8 cellular contexts compared by ENCODE assay signal in the genomic region with DNA sequence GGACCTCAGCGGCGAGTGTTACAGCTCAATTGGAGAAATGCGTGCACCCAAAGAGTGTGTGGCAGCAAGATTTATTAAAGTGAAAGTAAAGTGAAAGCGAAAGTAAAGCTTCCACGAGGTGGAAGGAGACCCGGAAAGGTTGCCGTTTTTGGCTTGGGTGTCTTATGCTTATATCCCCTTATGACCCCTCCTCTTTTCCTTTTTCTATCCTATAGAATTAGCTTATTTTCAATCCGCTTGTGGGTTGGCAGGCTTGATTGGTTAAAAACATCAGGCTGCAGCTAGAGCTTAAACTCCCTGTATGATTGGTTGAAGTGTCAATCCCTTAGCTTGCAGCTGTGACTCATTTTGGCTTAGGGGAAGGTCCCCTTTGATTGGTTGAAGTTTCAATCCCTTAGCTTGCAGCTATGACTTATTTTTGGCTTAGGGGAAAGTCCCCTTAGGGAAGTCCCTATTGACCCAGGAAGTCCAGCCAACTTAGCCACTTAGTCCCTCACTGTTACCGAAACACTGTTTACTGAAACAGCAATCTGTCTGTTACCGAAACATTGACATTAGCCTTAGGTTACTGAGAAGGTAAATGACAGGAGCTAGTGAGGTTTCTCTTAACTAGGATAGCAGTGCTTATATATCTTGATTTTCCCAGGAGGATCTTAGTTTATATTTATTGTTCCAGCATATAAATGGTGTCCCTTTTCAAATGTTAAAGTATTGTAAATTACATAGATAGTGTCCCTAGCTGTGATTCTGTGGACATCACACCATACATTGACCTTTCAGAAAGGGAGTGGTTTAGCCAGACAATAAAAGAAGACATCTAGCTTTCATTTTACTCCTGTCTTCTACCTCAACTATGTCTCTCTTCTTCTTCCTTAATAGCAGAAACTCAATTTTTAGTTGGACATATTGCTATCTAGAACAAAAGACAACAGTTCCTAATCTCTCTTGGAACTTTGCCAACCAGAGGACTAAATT.
DNase-seq lines count a peak whose midpoint lies in the region; ATAC-seq, FAIRE-seq and TF ChIP-seq lines count a peak whose summit lies in the region.

No MANE protein-coding gene starts in this region.

- ATAC-seq in GM19452 (IDR thresholded peaks at IDR 0.05; ENCODE audit: unreplicated experiment) (peak; percentile 93), HG03469 (IDR thresholded peaks at IDR 0.05; ENCODE audit: unreplicated experiment) (peak; percentile 78), K562 (no peak)

- no peak for FAIRE-seq in K562 (lab: Jason Lieb, UNC)

- H3K27ac ChIP-seq in SJSA1 = peak overlapping the region; percentile 71
- H3K27ac ChIP-seq in K562 (ENCODE audit: extremely low read depth, low read depth, low read length) = no peak overlapping the region
- no peak overlapping the region for H3K27ac ChIP-seq in suprapubic skin

- no peak overlapping the region for H2AFZ ChIP-seq in K562 (ENCODE audit: low read depth, low read length)

- H3K4me3 ChIP-seq in SJSA1 = peak overlapping the region; percentile 31
- H3K4me3 ChIP-seq in K562 = peak overlapping the region; percentile 21
- peak overlapping the region; percentile 47 for H3K4me3 ChIP-seq in suprapubic skin

- no peak overlapping the region for H3K9ac ChIP-seq in K562 (ENCODE audit: insufficient read depth in 1 of 2, low read depth in 2 of 2, low read length in 2 of 2)

- no peaks in the 10 kb centered on the region for H3K9me3 ChIP-seq in SJSA1 (replicated peaks)
- no peaks in the 10 kb centered on the region for H3K9me3 ChIP-seq in K562 (replicated peaks; ENCODE audit: control insufficient read depth, insufficient read depth, low read depth, low read length)
- H3K9me3 ChIP-seq in suprapubic skin = no peaks in the 10 kb centered on the region

- no peaks in the 10 kb centered on the region for H3K79me2 ChIP-seq in K562 (ENCODE audit: control insufficient read depth, insufficient read depth, low read length)

- no peak for TF ChIP-seq CTCF in K562 (IDR thresholded peaks at IDR 0.05 in 2 of 3, conservative IDR thresholded peaks at IDR 0.05 in 1 of 3; ENCODE audit: insufficient read depth in 2 of 3, low read depth in 1 of 3, low read length in 3 of 3)
- TF ChIP-seq CTCF in suprapubic skin (IDR thresholded peaks at IDR 0.05) = no peak

- no peaks in the 10 kb centered on the region for H3K9me1 ChIP-seq in K562 (ENCODE audit: control insufficient read depth, insufficient read depth, low read length)

- TF ChIP-seq RAD21 in K562 (CRISPR knock-in tag; conservative IDR thresholded peaks at IDR 0.05 in 1 of 2, IDR thresholded peaks at IDR 0.05 in 1 of 2) = no peak

- DNase-seq in COLO668 (lab: John Stamatoyannopoulos, UW; ENCODE audit: unreplicated experiment) (peak; percentile 44), SJSA1 (ENCODE audit: low read depth in 1 of 2, low spot score in 2 of 2) (peak; percentile 39 to 46), K562 (ENCODE audit: extremely low read depth in 1 of 4, low spot score in 3 of 4) (peak in 1 of 4 experiments; percentile 2), lung microvascular endothelial cell (ENCODE audit: low read depth in 2 of 2) (peak; percentile 39 to 49), suprapubic skin (ENCODE audit: low spot score in 2 of 2) (no peak), HPDE6-E6E7 (ENCODE audit: extremely low spot score) (no peak)

- H3K4me2 ChIP-seq in K562 (ENCODE audit: insufficient read depth, low read length) = peak overlapping the region; percentile 25; the same call in 1 of the 2 replicates

- in situ Hi-C loops in K562 (cut with MboI) = no loop called here

- no TSS peak for BruUV-seq in K562 (replicated peaks; lab: Mats Ljungman, UMichigan)

- H3K36me3 ChIP-seq in SJSA1 = no peaks in the 10 kb centered on the region
- H3K36me3 ChIP-seq in K562 (ENCODE audit: control insufficient read depth, insufficient read depth, low read length) = no peaks in the 10 kb centered on the region
- H3K36me3 ChIP-seq in suprapubic skin = no peaks in the 10 kb centered on the region

- intact Hi-C loops in K562 (cut with micrococcal nuclease) = no loop called here

- TF ChIP-seq EP300 in K562 (IDR thresholded peaks at IDR 0.05; ENCODE audit: low read length) = no peak
- no peak for TF ChIP-seq EP300 in suprapubic skin (IDR thresholded peaks at IDR 0.05)

- H3K4me1 ChIP-seq in SJSA1 (replicated peaks) (no peaks in the 10 kb centered on the region), K562 (replicated peaks in 1 of 2; ENCODE audit: control insufficient read depth in 2 of 2, insufficient read depth in 2 of 2, low read length in 2 of 2) (no peaks in the 10 kb centered on the region), suprapubic skin (no peaks in the 10 kb centered on the region)

- CTCF ChIA-PET in K562 (lab: Yijun Ruan, JAX; ENCODE audit: low intra/inter-chr PET ratio) = no interaction called here

- 0% methylated on average over 6 of the region's 10 CpGs for WGBS in K562 (ENCODE audit: insufficient coverage, low coverage, missing lambda C conversion rate)
- WGBS in suprapubic skin = 58% methylated on average over 10 of the region's 10 CpGs

- H3K27me3 ChIP-seq in SJSA1 (replicated peaks) = no peaks in the 10 kb centered on the region
- H3K27me3 ChIP-seq in K562 (ENCODE audit: control insufficient read depth in 2 of 2, insufficient read depth in 2 of 2, low read length in 2 of 2) = no peaks in the 10 kb centered on the region
- H3K27me3 ChIP-seq in suprapubic skin = no peaks in the 10 kb centered on the region

- POLR2A ChIA-PET in K562 (lab: Yijun Ruan, JAX) = no interaction called here

- no peaks in the 10 kb centered on the region for H4K20me1 ChIP-seq in K562 (replicated peaks; ENCODE audit: control insufficient read depth, insufficient read depth, low read length)

- no peak for TF ChIP-seq POLR2A in K562 (conservative IDR thresholded peaks at IDR 0.05)
- TF ChIP-seq POLR2A in suprapubic skin (IDR thresholded peaks at IDR 0.05) = no peak

TF ChIP-seq in K562, 482 proteins besides CTCF, POLR2A, EP300 and RAD21:
- TF ChIP-seq, protein P1, sequence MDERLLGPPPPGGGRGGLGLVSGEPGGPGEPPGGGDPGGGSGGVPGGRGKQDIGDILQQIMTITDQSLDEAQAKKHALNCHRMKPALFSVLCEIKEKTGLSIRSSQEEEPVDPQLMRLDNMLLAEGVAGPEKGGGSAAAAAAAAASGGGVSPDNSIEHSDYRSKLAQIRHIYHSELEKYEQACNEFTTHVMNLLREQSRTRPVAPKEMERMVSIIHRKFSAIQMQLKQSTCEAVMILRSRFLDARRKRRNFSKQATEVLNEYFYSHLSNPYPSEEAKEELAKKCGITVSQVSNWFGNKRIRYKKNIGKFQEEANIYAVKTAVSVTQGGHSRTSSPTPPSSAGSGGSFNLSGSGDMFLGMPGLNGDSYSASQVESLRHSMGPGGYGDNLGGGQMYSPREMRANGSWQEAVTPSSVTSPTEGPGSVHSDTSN (CRISPR knock-in tag; IDR thresholded peaks at IDR 0.05; ENCODE audit: low read depth) = no peak
- TF ChIP-seq, protein P1 (tag; conservative IDR thresholded peaks at IDR 0.05; ENCODE audit: low read depth) = peak; percentile 44; the same call in 1 of the 2 replicates
- TF ChIP-seq, protein P2, sequence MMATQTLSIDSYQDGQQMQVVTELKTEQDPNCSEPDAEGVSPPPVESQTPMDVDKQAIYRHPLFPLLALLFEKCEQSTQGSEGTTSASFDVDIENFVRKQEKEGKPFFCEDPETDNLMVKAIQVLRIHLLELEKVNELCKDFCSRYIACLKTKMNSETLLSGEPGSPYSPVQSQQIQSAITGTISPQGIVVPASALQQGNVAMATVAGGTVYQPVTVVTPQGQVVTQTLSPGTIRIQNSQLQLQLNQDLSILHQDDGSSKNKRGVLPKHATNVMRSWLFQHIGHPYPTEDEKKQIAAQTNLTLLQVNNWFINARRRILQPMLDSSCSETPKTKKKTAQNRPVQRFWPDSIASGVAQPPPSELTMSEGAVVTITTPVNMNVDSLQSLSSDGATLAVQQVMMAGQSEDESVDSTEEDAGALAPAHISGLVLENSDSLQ (IDR thresholded peaks at IDR 0.05) = peak; percentile 25; the same call in 1 of the 2 replicates
- TF ChIP-seq MEIS2 (IDR thresholded peaks at IDR 0.05; ENCODE audit: partially characterized antibody) (peak; percentile 20), RUNX1 (IDR thresholded peaks at IDR 0.05; ENCODE audit: low read depth) (no peak)

Comparison
In these comparisons a context has a peak if more than half of its experiments do, and no peak if none do; other contexts are left out.
1. DNase-seq: peak in COLO668 (single experiment), SJSA1 (2 of 2) and lung microvascular endothelial cell (2 of 2); none in suprapubic skin (0 of 2) and HPDE6-E6E7 (single experiment).
2. Peak in every context shown above with its lines, with median percentiles within 50 percentile points of each other: H3K4me3 ChIP-seq.